Comparison of ENCODE assay signal across 28 cellular contexts in the genomic region with DNA sequence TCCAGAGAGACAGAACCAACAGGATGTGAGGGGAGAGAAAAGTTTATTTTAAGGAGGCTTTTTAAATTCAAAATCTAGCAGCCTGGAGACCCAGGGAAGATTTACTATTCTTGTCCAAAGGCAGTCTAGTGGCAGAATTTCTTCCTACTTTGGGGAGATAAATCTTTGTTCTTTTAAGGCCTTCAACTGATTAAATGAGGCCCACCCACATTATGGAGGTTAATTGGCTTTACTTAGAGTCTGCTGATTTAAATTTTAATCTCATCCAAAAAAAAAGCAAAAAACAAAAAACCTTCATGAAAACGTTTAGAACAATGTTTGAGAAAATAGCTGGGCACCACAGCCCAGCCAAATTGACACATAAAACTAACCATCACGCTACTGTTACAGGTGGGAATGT.
"Had no signal": no experiment of that assay in that cellular context is flagged by ENCODE, and none has a peak within 500 bp of the region (broad histone marks: within the 10 kb centered on the region; RNA-seq: fewer than 3 reads in every experiment).

No MANE protein-coding gene starts in this region.

- H3K27me3 ChIP-seq: neural progenitor cell, ovary, right lobe of liver, sigmoid colon, stomach, thyroid gland, tibial nerve, upper lobe of left lung, vagina had no signal

- H3K79me2 ChIP-seq: parathyroid adenoma had no signal

- ATAC-seq: psoas muscle; right cardiac atrium; right lobe of liver; stimulated activated effector memory CD8-positive, alpha-beta T cell treated with anti-CD3 and anti-CD28 coated beads, Interleukin-12 subunit alpha, Interleukin-12 subunit beta, amount 100 ng/mL, for 72 hours; stimulated activated naive B cell treated with anti-CD40 and anti-IgM and Interleukin-4, amounts not matched to agents 10 μg/mL and 1 μg/mL and 100 μg/mL, for 72 hours had no signal

- H3K4me1 ChIP-seq: neural progenitor cell, parathyroid adenoma, psoas muscle had no signal

- H3K9me3 Mint-ChIP-seq: nephron; neural progenitor cell; stimulated activated effector memory CD8-positive, alpha-beta T cell treated with anti-CD3 and anti-CD28 coated beads, Interleukin-12 subunit alpha, Interleukin-12 subunit beta, amount 100 ng/mL, for 72 hours; stimulated activated naive B cell treated with anti-CD40 and anti-IgM and Interleukin-4, amounts not matched to agents 10 μg/mL and 1 μg/mL and 100 μg/mL, for 72 hours; stimulated activated naive CD8-positive, alpha-beta T cell treated with anti-CD3 and anti-CD28 coated beads, Interleukin-15, Interleukin-2, amounts not matched to agents 100 ng/mL and 50 ng/mL, for 24 hours had no signal

- H3K27me3 Mint-ChIP-seq: progenitor cell of endocrine pancreas; stimulated activated naive B cell treated with anti-CD40 and anti-IgM and Interleukin-4, amounts not matched to agents 10 μg/mL and 1 μg/mL and 100 μg/mL, for 72 hours; stimulated activated naive CD8-positive, alpha-beta T cell treated with anti-CD3 and anti-CD28 coated beads, Interleukin-15, Interleukin-2, amounts not matched to agents 100 ng/mL and 50 ng/mL, for 24 hours had no signal

- H3K27ac Mint-ChIP-seq: nephron; neural progenitor cell; progenitor cell of endocrine pancreas; stimulated activated effector memory CD8-positive, alpha-beta T cell treated with anti-CD3 and anti-CD28 coated beads, Interleukin-12 subunit alpha, Interleukin-12 subunit beta, amount 100 ng/mL, for 72 hours; stimulated activated naive B cell treated with anti-CD40 and anti-IgM and Interleukin-4, amounts not matched to agents 10 μg/mL and 1 μg/mL and 100 μg/mL, for 72 hours; stimulated activated naive CD8-positive, alpha-beta T cell treated with anti-CD3 and anti-CD28 coated beads, Interleukin-15, Interleukin-2, amounts not matched to agents 100 ng/mL and 50 ng/mL, for 24 hours had no signal

- H3K4me3 Mint-ChIP-seq: nephron; neural progenitor cell; stimulated activated effector memory CD8-positive, alpha-beta T cell treated with anti-CD3 and anti-CD28 coated beads, Interleukin-12 subunit alpha, Interleukin-12 subunit beta, amount 100 ng/mL, for 72 hours; stimulated activated naive B cell treated with anti-CD40 and anti-IgM and Interleukin-4, amounts not matched to agents 10 μg/mL and 1 μg/mL and 100 μg/mL, for 72 hours; stimulated activated naive CD8-positive, alpha-beta T cell treated with anti-CD3 and anti-CD28 coated beads, Interleukin-15, Interleukin-2, amounts not matched to agents 100 ng/mL and 50 ng/mL, for 24 hours had no signal

- H3K36me3 ChIP-seq: neural progenitor cell, ovary, right lobe of liver had no signal

- H3K9ac ChIP-seq: neural progenitor cell, parathyroid adenoma had no signal

- DNase-seq: occipital lobe; ovary; posterior cingulate gyrus; psoas muscle; right cardiac atrium; right lobe of liver; sigmoid colon; small intestine; stimulated activated CD4-positive, alpha-beta T cell treated with anti-CD3 and anti-CD28 coated beads, Interleukin-15, amount 100 ng/mL, for 24 hours; stimulated activated CD4-positive, alpha-beta T cell treated with anti-CD3 and anti-CD28 coated beads, Interleukin-2, amount 100 ng/mL, for 24 hours; stimulated activated CD4-positive, alpha-beta T cell treated with anti-CD3 and anti-CD28 coated beads, Interleukin-2, amount 100 ng/mL, for 48 hours; stimulated activated CD4-positive, alpha-beta T cell treated with anti-CD3 and anti-CD28 coated beads, Interleukin-4, amount 100 ng/mL, for 24 hours; stimulated activated naive B cell treated with anti-CD40 and anti-IgM and Interleukin-4, amounts not matched to agents 10 μg/mL and 1 μg/mL and 100 μg/mL, for 72 hours; stimulated activated naive CD4-positive, alpha-beta T cell treated with Interleukin-2 at 50 U/mL for 16 hours; stomach; thyroid gland; trophoblast cell; upper lobe of left lung had no signal

- FAIRE-seq: small intestine, urothelium cell line had no signal

- H3K4me1 Mint-ChIP-seq: stimulated activated naive B cell treated with anti-CD40 and anti-IgM and Interleukin-4, amounts not matched to agents 10 μg/mL and 1 μg/mL and 100 μg/mL, for 72 hours had no signal

- H3K9me3 ChIP-seq: ovary, psoas muscle, right lobe of liver, stomach, thoracic aorta, thyroid gland, tibial nerve, upper lobe of left lung, vagina had no signal

- H3K4me2 ChIP-seq: neural progenitor cell had no signal

- H3K27ac ChIP-seq: neural progenitor cell, ovary, parathyroid adenoma, psoas muscle, right lobe of liver, sigmoid colon, stomach, thoracic aorta, thyroid gland, tibial nerve, upper lobe of left lung, vagina had no signal

- H3K4me3 ChIP-seq: neural progenitor cell, ovary, psoas muscle, sigmoid colon, stomach, thoracic aorta, thyroid gland, tibial nerve, upper lobe of left lung, vagina had no signal

- H2AFZ ChIP-seq: neural progenitor cell, parathyroid adenoma had no signal
